20 cellular contexts compared by ENCODE assay signal in the genomic region with DNA sequence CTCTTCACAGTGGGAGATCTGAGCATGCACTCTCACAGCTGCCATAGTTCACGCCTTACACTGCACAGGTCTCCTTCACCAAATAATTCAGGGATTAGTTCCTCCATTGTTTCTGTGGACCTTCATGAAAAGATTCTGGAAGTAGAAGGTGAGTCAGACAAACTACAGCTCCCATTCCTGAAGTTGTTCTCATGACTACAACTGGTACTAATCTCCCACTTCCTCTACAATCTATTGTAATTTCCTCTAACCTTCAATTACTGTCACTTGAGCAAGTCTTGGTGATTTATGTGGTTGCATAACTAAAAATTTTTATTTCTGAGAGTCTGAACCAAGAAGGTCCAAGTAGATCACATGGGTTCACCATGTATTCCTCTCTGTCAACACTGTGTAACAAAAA.
"Had no signal": no experiment of that assay in that cellular context is flagged by ENCODE, and none has a peak within 500 bp of the region (broad histone marks: within the 10 kb centered on the region; RNA-seq: fewer than 3 reads in every experiment).

No MANE protein-coding gene starts in this region.

- H3K36me3 ChIP-seq: esophagus muscularis mucosa, gastroesophageal sphincter, pancreas, stomach had no signal

- ATAC-seq: gastroesophageal sphincter, left colon, left ventricle myocardium superior, pancreas, right cardiac atrium had no signal

- H3K4me1 ChIP-seq: esophagus muscularis mucosa, gastroesophageal sphincter, pancreas, stomach had no signal

- H3K4me3 ChIP-seq: dorsolateral prefrontal cortex, esophagus muscularis mucosa, gastroesophageal sphincter, lung, pancreas, stomach had no signal

- DNase-seq: cortex of kidney; dorsolateral prefrontal cortex; effector CD8-positive, alpha-beta T cell; glutamatergic neuron; left colon; left ventricle myocardium superior; mesenchymal stem cell; naive B cell; occipital lobe; pancreas; right cardiac atrium; small intestine; stimulated activated CD4-positive, alpha-beta T cell treated with anti-CD3 and anti-CD28 coated beads, Interleukin-12 subunit alpha, Interleukin-12 subunit beta, amount 100 ng/mL, for 4 hours; stimulated activated naive CD4-positive, alpha-beta T cell; stomach; trophoblast cell had no signal

- H3K9me3 ChIP-seq: esophagus muscularis mucosa, gastroesophageal sphincter, pancreas, stomach had no signal

- H3K27ac ChIP-seq: dorsolateral prefrontal cortex, epithelial cell of prostate, esophagus muscularis mucosa, gastroesophageal sphincter, pancreas, stomach had no signal

- H3K27me3 ChIP-seq: dorsolateral prefrontal cortex, esophagus muscularis mucosa, gastroesophageal sphincter, pancreas, stomach had no signal
